Comparison of ENCODE assay signal across 20 cellular contexts in genomic region chr2:126652323-126652891, GRCh38. TPM values are rescaled to one million over a fixed set of nuclear protein-coding genes. Genes with fewer than 3 reads are reported as not detected.
"Had no signal": no experiment of that assay in that cellular context is flagged by ENCODE, and none has a peak within 500 bp of the region (broad histone marks: within the 10 kb centered on the region; RNA-seq: fewer than 3 reads in every experiment).

No MANE protein-coding gene starts in this region.

- H3K9me3 ChIP-seq: SJSA1, SK-N-SH had no signal

- H3K9ac ChIP-seq: SK-N-SH had no signal

- H3K27ac ChIP-seq: HL-60, SJSA1 had no signal

- H3K4me3 ChIP-seq: SJSA1 had no signal

- DNase-seq: Karpas-422, KG1, MM.1S, NCI-H1092 treated with DMSO at 0.1 percent for 48 hours, NCI-H1436, NCI-H187, NCI-H2029, NCI-H2081 treated with DMSO at 0.1 percent for 48 hours, NCI-H2171, NCI-H226, NCI-H446, NCI-H510A, NCI-H524 treated with DMSO at 0.1 percent for 48 hours, Right ventricle myocardium superior, RPMI8226, SIG-M5, SW 1271 had no signal

- H3K4me1 ChIP-seq: SJSA1 had no signal

- H3K36me3 ChIP-seq: SJSA1 had no signal

RNA-seq across cellular contexts. Expression of gene GYPC, which starts 3.6 kb away (rescaled TPM):
- total RNA-seq: SJSA1 had no signal
